ENCODE assay signal across 1 cellular context in the genomic region with DNA sequence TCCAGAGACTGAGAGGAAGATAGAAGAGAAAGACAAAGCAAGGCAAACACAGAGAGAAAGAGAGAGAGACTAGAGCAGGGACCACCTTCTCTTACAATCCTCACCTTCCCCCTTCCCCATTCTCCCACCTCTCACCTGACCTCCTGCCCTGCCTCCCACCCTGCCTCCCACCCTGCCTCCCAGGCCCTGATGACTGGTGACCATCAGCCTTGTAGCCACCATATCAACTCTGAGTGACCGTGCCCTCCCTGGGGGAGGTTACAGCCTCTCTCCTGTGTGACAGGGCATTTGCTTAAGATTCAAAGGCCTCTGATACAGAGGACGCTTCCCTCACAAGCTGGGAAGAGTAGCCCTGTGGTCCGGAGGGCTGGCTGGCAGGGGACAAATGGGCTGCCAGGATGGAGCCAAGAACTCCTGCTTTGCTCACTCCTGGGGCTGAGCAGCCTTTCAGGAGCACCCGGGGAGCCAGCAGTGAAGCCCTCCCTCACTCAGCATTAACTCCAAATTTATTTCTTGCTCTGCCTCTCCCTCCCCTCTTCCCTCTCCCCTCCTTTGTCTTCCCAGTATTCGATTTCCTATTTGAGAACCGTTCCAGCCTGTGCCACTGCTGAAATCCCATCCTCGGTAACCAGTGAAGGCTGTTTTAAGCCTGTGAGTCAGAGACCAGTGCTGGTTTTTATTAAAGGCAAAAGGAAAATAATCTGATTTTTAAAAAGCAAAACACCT.
TF ChIP-seq lines count a peak whose summit lies in the region.

No MANE protein-coding gene starts in this region.

TF ChIP-seq in WTC11, 78 proteins besides CTCF, POLR2A, EP300 and RAD21 (continued from another document):
- TF ChIP-seq STAT6 (CRISPR knock-in tag; conservative IDR thresholded peaks at IDR 0.05; ENCODE audit: low read depth) (no peak), ZNF423 (CRISPR knock-in tag; IDR thresholded peaks at IDR 0.05) (no peak), ZNF232 (CRISPR knock-in tag; IDR thresholded peaks at IDR 0.05) (no peak), SMAD3 (CRISPR knock-in tag; IDR thresholded peaks at IDR 0.05; ENCODE audit: borderline replicate concordance) (no peak), EMX1 (CRISPR knock-in tag; IDR thresholded peaks at IDR 0.05) (no peak), ZNF281 (CRISPR knock-in tag; IDR thresholded peaks at IDR 0.05) (no peak)
